ENCODE assay signal across 14 cellular contexts in genomic region chr10:77527839-77528238, GRCh38.
"Had no signal": no experiment of that assay in that cellular context is flagged by ENCODE, and none has a peak within 500 bp of the region (broad histone marks: within the 10 kb centered on the region; RNA-seq: fewer than 3 reads in every experiment).

No MANE protein-coding gene starts in this region.

- H3K9me3 Mint-ChIP-seq: activated T-helper 17 cell treated with anti-CD3 and anti-CD28 coated beads, Interleukin-2, amount 50 U/mL, for 72 hours; nephron progenitor cell; stimulated activated memory B cell treated with anti-CD40 and anti-IgM and Interleukin-4, amounts not matched to agents 10 μg/mL and 1 μg/mL and 100 μg/mL, for 72 hours; T-cell had no signal

- DNase-seq: activated CD4-positive, CD25-positive, alpha-beta regulatory T cell treated with anti-CD3 and anti-CD28 coated beads, Interleukin-2, amount 50 U/mL, for 72 hours; activated naive CD4-positive, alpha-beta T cell treated with Interleukin-2 at 50 U/mL for 16 hours; anterior cingulate cortex; brain microvascular endothelial cell; effector memory CD4-positive, alpha-beta T cell; nephron progenitor cell; stimulated activated CD4-positive, alpha-beta T cell treated with anti-CD3 and anti-CD28 coated beads, Interleukin-12 subunit alpha, Interleukin-12 subunit beta, amount 100 ng/mL, for 4 hours; T-cell; T1000; thyroid gland had no signal

- H3K4me3 ChIP-seq: SK-N-MC, thyroid gland had no signal

- H3K9me3 ChIP-seq: thyroid gland had no signal

- ATAC-seq: activated T-helper 17 cell treated with anti-CD3 and anti-CD28 coated beads, Interleukin-2, amount 50 U/mL, for 72 hours; sciatic nerve; stimulated activated memory B cell treated with anti-CD40 and anti-IgM and Interleukin-4, amounts not matched to agents 10 μg/mL and 1 μg/mL and 100 μg/mL, for 72 hours had no signal

- H3K27ac Mint-ChIP-seq: activated T-helper 17 cell treated with anti-CD3 and anti-CD28 coated beads, Interleukin-2, amount 50 U/mL, for 72 hours; nephron progenitor cell; stimulated activated memory B cell treated with anti-CD40 and anti-IgM and Interleukin-4, amounts not matched to agents 10 μg/mL and 1 μg/mL and 100 μg/mL, for 72 hours; T-cell had no signal

- H3K36me3 ChIP-seq: brain microvascular endothelial cell, thyroid gland had no signal

- H3K4me3 Mint-ChIP-seq: activated T-helper 17 cell treated with anti-CD3 and anti-CD28 coated beads, Interleukin-2, amount 50 U/mL, for 72 hours; nephron progenitor cell; stimulated activated memory B cell treated with anti-CD40 and anti-IgM and Interleukin-4, amounts not matched to agents 10 μg/mL and 1 μg/mL and 100 μg/mL, for 72 hours; T-cell had no signal

- H3K27me3 ChIP-seq: brain microvascular endothelial cell, thyroid gland had no signal

- H3K27ac ChIP-seq: brain microvascular endothelial cell, SK-N-MC, thyroid gland had no signal

- H3K4me1 Mint-ChIP-seq: activated T-helper 17 cell treated with anti-CD3 and anti-CD28 coated beads, Interleukin-2, amount 50 U/mL, for 72 hours; T-cell had no signal

- H3K36me3 Mint-ChIP-seq: stimulated activated memory B cell treated with anti-CD40 and anti-IgM and Interleukin-4, amounts not matched to agents 10 μg/mL and 1 μg/mL and 100 μg/mL, for 72 hours; T-cell had no signal
